1 cellular context compared by ENCODE assay signal in genomic region chr7:92645531-92646061, GRCh38.
TF ChIP-seq lines count a peak whose summit lies in the region.

No MANE protein-coding gene starts in this region.

TF ChIP-seq in GM23338, 12 proteins besides CTCF, POLR2A, EP300 and RAD21 (continued from another document):
- TF ChIP-seq ZNF462 (CRISPR knock-in tag; IDR thresholded peaks at IDR 0.05) = no peak
